ENCODE assay signal across 23 cellular contexts in genomic region chr6:148500402-148500801, GRCh38.
DNase-seq lines count a peak whose midpoint lies in the region; ATAC-seq and TF ChIP-seq lines count a peak whose summit lies in the region.
"Had no signal": no experiment of that assay in that cellular context is flagged by ENCODE, and none has a peak within 500 bp of the region (broad histone marks: within the 10 kb centered on the region; RNA-seq: fewer than 3 reads in every experiment).

No MANE protein-coding gene starts in this region.

- in situ Hi-C loops in gastrocnemius medialis (cut with MboI; ENCODE audit: low sequenced_read_pairs in 4 of 4), result no loop called here

- TF ChIP-seq CTCF in right atrium auricular region (IDR thresholded peaks at IDR 0.05) (no peak), esophagus squamous epithelium (IDR thresholded peaks at IDR 0.05) (no peak), gastrocnemius medialis (IDR thresholded peaks at IDR 0.05 in 4 of 5, conservative IDR thresholded peaks at IDR 0.05 in 1 of 5) (no peak), vagina (IDR thresholded peaks at IDR 0.05) (no peak)

- WGBS in esophagus squamous epithelium, 2 donors, result 74 to 84% methylated on average over 2 of the region's 2 CpGs

- H3K27me3 ChIP-seq in right atrium auricular region, result no peaks in the 10 kb centered on the region
- no peaks in the 10 kb centered on the region for H3K27me3 ChIP-seq in esophagus squamous epithelium
- H3K27me3 ChIP-seq in gastrocnemius medialis, result no peaks in the 10 kb centered on the region
- no peaks in the 10 kb centered on the region for H3K27me3 ChIP-seq in vagina
- H3K27me3 ChIP-seq: neutrophil, upper lobe of left lung had no signal

- DNase-seq in right atrium auricular region (ENCODE audit: low spot score) (no peak), Right ventricle myocardium superior (no peak), esophagus squamous epithelium (lab: John Stamatoyannopoulos, UW) (no peak), gastrocnemius medialis (no peak), vagina (ENCODE audit: extremely low spot score in 2 of 2) (no peak), occipital lobe (lab: John Stamatoyannopoulos, UW) (no peak), RKO (ENCODE audit: low spot score) (no peak)
- DNase-seq: activated CD8-positive, alpha-beta memory T cell treated with anti-CD3 and anti-CD28 coated beads for 24 hours; activated naive CD8-positive, alpha-beta T cell treated with anti-CD3 and anti-CD28 coated beads, Interleukin-2, amount 50 U/mL, for 24 hours; CD4-positive, CD25-positive, alpha-beta regulatory T cell; cerebellar nuclear complex; DMS79 treated with DMSO at 0.1 percent for 48 hours; NCI-H1105; NCI-H2081 treated with DMSO at 0.1 percent for 48 hours; NCI-H526; stimulated activated CD4-positive, alpha-beta T cell treated with anti-CD3 and anti-CD28 coated beads, Interleukin-4, amount 100 ng/mL, for 4 hours; T-helper 9 cell; upper lobe of left lung had no signal

- H3K36me3 ChIP-seq in right atrium auricular region, result no peaks in the 10 kb centered on the region
- peaks cover 0 to 51% (median 3%) of the 10 kb centered on the region in 3 donors for H3K36me3 ChIP-seq in esophagus squamous epithelium
- H3K36me3 ChIP-seq in gastrocnemius medialis, result no peaks in the 10 kb centered on the region
- H3K36me3 ChIP-seq in vagina, result no peaks in the 10 kb centered on the region
- H3K36me3 ChIP-seq: neutrophil had no signal

- H3K4me3 ChIP-seq in right atrium auricular region (no peak overlapping the region), esophagus squamous epithelium (no peak overlapping the region), gastrocnemius medialis (no peak overlapping the region), vagina (no peak overlapping the region)
- H3K4me3 ChIP-seq: skin epidermis, upper lobe of left lung had no signal

- ATAC-seq in Right ventricle myocardium superior (ENCODE audit: poor library complexity) (no peak), gastrocnemius medialis (no peak), HG02884 (IDR thresholded peaks at IDR 0.05; ENCODE audit: unreplicated experiment) (no peak)
- ATAC-seq: activated CD4-positive, CD25-positive, alpha-beta regulatory T cell treated with anti-CD3 and anti-CD28 coated beads, Interleukin-2, amount 50 U/mL, for 24 hours; activated naive CD8-positive, alpha-beta T cell treated with anti-CD3 and anti-CD28 coated beads, Interleukin-2, amount 50 U/mL, for 24 hours; activated T-helper 17 cell treated with anti-CD3 and anti-CD28 coated beads, Interleukin-2, amount 50 U/mL, for 72 hours had no signal

- H3K4me1 ChIP-seq in right atrium auricular region (peaks cover 0 to 62% of the 10 kb centered on the region in 2 donors), esophagus squamous epithelium (peaks cover 3 to 34% (median 13%) of the 10 kb centered on the region in 3 donors), gastrocnemius medialis (peaks cover 34 to 36% of the 10 kb centered on the region in 2 donors), vagina (peaks cover 50% of the 10 kb centered on the region)

- H3K27ac ChIP-seq in right atrium auricular region (peak overlapping the region; percentile 77 to 84), esophagus squamous epithelium (peak overlapping the region in 3 of 4 donors; percentile 63 to 79 (median 77)), gastrocnemius medialis (peak overlapping the region; percentile 70 to 80 (median 78)), vagina (peak overlapping the region; percentile 92)
- H3K27ac ChIP-seq: neutrophil had no signal

- H3K9me3 ChIP-seq in right atrium auricular region (no peaks in the 10 kb centered on the region), esophagus squamous epithelium (no peaks in the 10 kb centered on the region), gastrocnemius medialis (no peaks in the 10 kb centered on the region), vagina (no peaks in the 10 kb centered on the region)
- H3K9me3 ChIP-seq: neutrophil, upper lobe of left lung had no signal

- TF ChIP-seq POLR2A in esophagus squamous epithelium (IDR thresholded peaks at IDR 0.05) (no peak), gastrocnemius medialis (IDR thresholded peaks at IDR 0.05) (no peak), vagina (IDR thresholded peaks at IDR 0.05) (no peak)

- intact Hi-C loops in Right ventricle myocardium superior (cut with DNase I), result no loop called here
- intact Hi-C loops in esophagus squamous epithelium (cut with DNase I), result no loop called here
- intact Hi-C loops in gastrocnemius medialis (cut with DNase I; ENCODE audit: low total_unique reads), result no loop called here
- intact Hi-C loops in vagina (cut with DNase I), result no loop called here
